ENCODE assay signal across 8 cellular contexts in the genomic region with DNA sequence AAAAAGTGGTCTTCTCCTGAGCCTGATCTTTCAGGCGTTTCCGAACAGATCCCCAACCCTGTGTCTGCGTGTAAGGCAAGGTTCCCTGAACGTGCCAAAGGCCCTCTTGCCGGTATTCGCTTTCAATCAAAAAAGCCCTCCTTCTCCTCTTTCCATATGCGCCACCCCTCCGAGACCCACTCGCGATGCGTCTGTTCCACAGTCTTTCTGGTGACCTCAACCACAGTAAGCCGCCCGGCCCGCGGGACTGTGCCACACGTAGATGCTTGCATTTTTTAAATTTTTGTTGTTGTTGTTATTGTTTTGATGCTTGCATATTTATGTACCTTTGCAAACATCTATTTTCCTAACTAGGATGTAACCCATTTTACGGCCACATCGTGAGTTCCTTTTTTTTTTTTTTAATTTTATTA. TPM values are rescaled to one million over a fixed set of nuclear protein-coding genes. Genes with fewer than 3 reads are reported as not detected.
DNase-seq lines count a peak whose midpoint lies in the region; TF ChIP-seq lines count a peak whose summit lies in the region.

No MANE protein-coding gene starts in this region.

- no peaks in the 10 kb centered on the region for H3K36me3 ChIP-seq in HUES6 (ENCODE audit: control insufficient read depth, insufficient read depth, low read length)
- no peaks in the 10 kb centered on the region for H3K36me3 ChIP-seq in mucosa of stomach (ENCODE audit: control insufficient read depth, insufficient read depth, low read length)

- H3K9me3 ChIP-seq in HUES6 (ENCODE audit: control insufficient read depth, insufficient read depth, low read depth, low read length) (no peaks in the 10 kb centered on the region), mucosa of stomach (ENCODE audit: control insufficient read depth, low read length) (no peaks in the 10 kb centered on the region)

- peaks cover 10% of the 10 kb centered on the region; the same call in 1 of the 2 replicates for H3K4me1 ChIP-seq in HUES6 (ENCODE audit: control insufficient read depth, insufficient read depth, low read length)
- no peaks in the 10 kb centered on the region for H3K4me1 ChIP-seq in mucosa of stomach (ENCODE audit: control insufficient read depth, insufficient read depth, low read length)

- H3K27me3 ChIP-seq in HUES6 (ENCODE audit: control insufficient read depth, insufficient read depth, low read length) (no peaks in the 10 kb centered on the region; the same call in 1 of the 2 replicates), mucosa of stomach (ENCODE audit: control insufficient read depth, insufficient read depth, low read length) (no peaks in the 10 kb centered on the region)

- H3K9ac ChIP-seq in HUES6 (ENCODE audit: low read length) (peak overlapping the region; percentile 100), mucosa of stomach (ENCODE audit: low read length) (peak overlapping the region; percentile 84)

- peak overlapping the region; percentile 70 for H3K4me3 ChIP-seq in AG09309 (ENCODE audit: control insufficient read depth, low read depth, low read length)
- peak overlapping the region; percentile 91 for H3K4me3 ChIP-seq in HUES6 (ENCODE audit: low read depth, low read length)
- H3K4me3 ChIP-seq in choroid plexus epithelial cell (ENCODE audit: low read depth, low read length), result peak overlapping the region; percentile 96
- H3K4me3 ChIP-seq in mucosa of stomach (ENCODE audit: low read length), result peak overlapping the region; percentile 62

- DNase-seq in AG09309 (ENCODE audit: low read depth) (no peak), choroid plexus epithelial cell (ENCODE audit: low read depth) (no peak), RPMI8226 (no peak), superior temporal gyrus (ENCODE audit: extremely low spot score) (no peak), A172 (ENCODE audit: low spot score) (no peak)
- DNase-seq in activated CD4-positive, alpha-beta T cell treated with anti-CD3 and anti-CD28 coated beads, Interleukin-2, amount 50 U/mL, for 48 hours, result no peak

- peak overlapping the region; percentile 100 for H3K27ac ChIP-seq in HUES6 (ENCODE audit: low read depth, low read length)

- TF ChIP-seq CTCF in AG09309 (IDR thresholded peaks at IDR 0.05; ENCODE audit: control insufficient read depth, insufficient read depth, low read depth, low read length, missing control alignments), result no peak
- TF ChIP-seq CTCF in choroid plexus epithelial cell (conservative IDR thresholded peaks at IDR 0.05; ENCODE audit: low read depth, low read length), result no peak

RNA-seq across cellular contexts. Expression of a gene that starts 0.6 kb away (rescaled TPM):
- total RNA-seq in A172 (2014; rRNA removed; shearing (Covaris generic)), result 33.8 and 49.7 TPM in 2 replicates

RNA-seq across cellular contexts. Expression of a gene that starts 30.1 kb away (rescaled TPM):
- total RNA-seq in A172 (2014; rRNA removed; shearing (Covaris generic)), result 31.6 and 38.1 TPM in 2 replicates

RNA-seq across cellular contexts. Expression of a gene that starts 46.2 kb away (rescaled TPM):
- 2.1 and 2.8 TPM in 2 replicates for total RNA-seq in A172 (2014; rRNA removed; shearing (Covaris generic))
